In genomic region chr6:12097791-12098190, GRCh38 we compare ENCODE assay signal across 1 cellular context.
TF ChIP-seq lines count a peak whose summit lies in the region.

No MANE protein-coding gene starts in this region.

TF ChIP-seq in WTC11, 78 proteins besides CTCF, POLR2A, EP300 and RAD21 (continued from another document):
- TF ChIP-seq, protein P1, sequence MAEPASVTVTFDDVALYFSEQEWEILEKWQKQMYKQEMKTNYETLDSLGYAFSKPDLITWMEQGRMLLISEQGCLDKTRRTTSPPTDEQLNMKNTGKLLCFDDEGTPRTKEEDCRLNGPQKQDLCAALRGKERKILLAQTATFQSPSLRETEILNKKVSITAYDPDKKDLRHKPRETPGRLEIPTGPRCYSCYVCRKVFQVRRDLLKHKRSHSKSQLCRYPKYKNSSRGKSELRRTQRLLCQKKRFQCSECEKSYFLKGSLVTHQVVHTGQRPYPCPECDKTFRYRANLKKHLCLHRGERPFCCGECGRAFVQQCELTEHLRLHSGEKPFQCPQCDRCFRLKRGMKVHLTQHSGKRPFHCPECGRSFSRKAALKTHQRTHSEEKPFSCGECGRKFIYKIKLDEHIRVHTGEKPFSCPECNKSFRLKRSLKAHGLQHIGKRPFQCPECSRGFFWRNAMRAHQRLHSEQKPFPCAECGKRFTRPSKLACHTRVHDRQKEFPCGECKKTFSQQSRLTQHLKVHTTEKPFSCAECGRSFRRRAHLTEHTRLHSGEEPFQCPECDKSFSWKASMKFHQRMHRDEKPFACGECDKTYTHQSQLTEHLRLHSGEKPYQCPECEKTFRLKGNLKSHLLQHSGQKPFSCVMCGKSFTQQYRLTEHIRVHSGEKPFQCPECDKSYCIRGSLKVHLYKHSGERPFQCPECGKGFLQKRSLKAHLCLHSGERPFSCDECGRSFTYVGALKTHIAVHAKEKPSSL (CRISPR knock-in tag; conservative IDR thresholded peaks at IDR 0.05) = no peak
- TF ChIP-seq ZNF219 (CRISPR knock-in tag; IDR thresholded peaks at IDR 0.05; ENCODE audit: borderline replicate concordance) = no peak
- TF ChIP-seq FOXK1 (CRISPR knock-in tag; IDR thresholded peaks at IDR 0.05) = no peak
- no peak for TF ChIP-seq RORB (CRISPR knock-in tag; IDR thresholded peaks at IDR 0.05)
- TF ChIP-seq MXD4 (CRISPR knock-in tag; IDR thresholded peaks at IDR 0.05; ENCODE audit: borderline replicate concordance) = no peak
